Comparison of ENCODE assay signal across 8 cellular contexts in the genomic region with DNA sequence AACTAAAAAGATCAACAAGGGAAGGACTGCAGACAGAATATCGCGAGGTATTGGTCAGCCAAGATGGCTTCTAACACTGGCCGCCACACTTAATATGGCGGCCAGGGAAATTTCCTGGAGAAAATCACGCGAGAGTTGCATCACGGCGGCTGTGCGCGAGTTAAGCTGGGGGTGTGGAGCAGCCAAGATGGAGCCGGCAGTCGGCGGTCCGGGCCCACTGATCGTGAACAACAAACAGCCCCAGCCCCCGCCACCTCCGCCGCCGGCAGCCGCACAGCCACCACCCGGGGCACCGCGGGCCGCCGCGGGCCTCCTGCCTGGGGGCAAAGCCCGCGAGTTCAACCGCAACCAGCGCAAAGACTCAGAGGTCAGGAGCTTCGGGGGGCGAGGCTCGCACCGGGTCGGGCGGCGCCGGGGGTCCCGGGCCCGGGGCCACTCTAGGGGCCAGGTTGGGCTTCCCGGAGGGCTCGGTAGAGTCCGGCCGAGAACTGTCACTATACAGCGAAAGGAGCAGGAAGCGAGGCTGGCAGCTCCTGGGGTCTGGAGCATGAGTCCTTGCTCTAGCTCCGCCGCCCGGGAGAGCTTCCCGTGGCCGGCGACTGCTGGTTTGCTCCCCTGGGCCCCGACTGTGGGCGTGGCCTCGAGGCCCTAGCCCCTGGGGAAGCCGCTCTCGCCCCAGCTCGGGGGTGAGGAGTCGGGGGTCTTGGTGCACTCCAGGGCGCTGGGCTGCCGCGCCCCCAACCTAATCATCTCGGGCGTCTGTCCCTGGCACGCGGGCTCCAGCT. TPM values are rescaled to one million over a fixed set of nuclear protein-coding genes. Genes with fewer than 3 reads are reported as not detected.
DNase-seq lines count a peak whose midpoint lies in the region; ATAC-seq and TF ChIP-seq lines count a peak whose summit lies in the region.

A gene with protein sequence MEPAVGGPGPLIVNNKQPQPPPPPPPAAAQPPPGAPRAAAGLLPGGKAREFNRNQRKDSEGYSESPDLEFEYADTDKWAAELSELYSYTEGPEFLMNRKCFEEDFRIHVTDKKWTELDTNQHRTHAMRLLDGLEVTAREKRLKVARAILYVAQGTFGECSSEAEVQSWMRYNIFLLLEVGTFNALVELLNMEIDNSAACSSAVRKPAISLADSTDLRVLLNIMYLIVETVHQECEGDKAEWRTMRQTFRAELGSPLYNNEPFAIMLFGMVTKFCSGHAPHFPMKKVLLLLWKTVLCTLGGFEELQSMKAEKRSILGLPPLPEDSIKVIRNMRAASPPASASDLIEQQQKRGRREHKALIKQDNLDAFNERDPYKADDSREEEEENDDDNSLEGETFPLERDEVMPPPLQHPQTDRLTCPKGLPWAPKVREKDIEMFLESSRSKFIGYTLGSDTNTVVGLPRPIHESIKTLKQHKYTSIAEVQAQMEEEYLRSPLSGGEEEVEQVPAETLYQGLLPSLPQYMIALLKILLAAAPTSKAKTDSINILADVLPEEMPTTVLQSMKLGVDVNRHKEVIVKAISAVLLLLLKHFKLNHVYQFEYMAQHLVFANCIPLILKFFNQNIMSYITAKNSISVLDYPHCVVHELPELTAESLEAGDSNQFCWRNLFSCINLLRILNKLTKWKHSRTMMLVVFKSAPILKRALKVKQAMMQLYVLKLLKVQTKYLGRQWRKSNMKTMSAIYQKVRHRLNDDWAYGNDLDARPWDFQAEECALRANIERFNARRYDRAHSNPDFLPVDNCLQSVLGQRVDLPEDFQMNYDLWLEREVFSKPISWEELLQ (plus strand): TSS at position 174 of the 785 bp plus-strand sequence. CDS start 14 bp downstream, at position 188.

- H3K27me3 ChIP-seq in right atrium auricular region (no peaks in the 10 kb centered on the region), uterus (no peaks in the 10 kb centered on the region)

- intact Hi-C loops in uterus (cut with DNase I; ENCODE audit: low total_unique reads): no loop called here

- H3K27me3 Mint-ChIP-seq in T-helper 17 cell: no peaks in the 10 kb centered on the region

- TF ChIP-seq POLR2A in uterus (IDR thresholded peaks at IDR 0.05): peak in 1 of 2 donors; percentile 60

- peak within 1 kb of the TSS; percentile 86 for H3K27ac Mint-ChIP-seq in T-helper 17 cell

- H3K4me1 ChIP-seq in right atrium auricular region (peaks cover 0 to 22% of the 10 kb centered on the region in 2 donors), uterus (peaks cover 0 to 5% of the 10 kb centered on the region in 2 donors)

- H3K9me3 ChIP-seq in T-helper 17 cell (ENCODE audit: control insufficient read depth, low read length, poor library complexity, severe bottlenecking): no peaks in the 10 kb centered on the region
- no peaks in the 10 kb centered on the region for H3K9me3 ChIP-seq in right atrium auricular region
- H3K9me3 ChIP-seq in uterus: no peaks in the 10 kb centered on the region

- peak within 1 kb of the TSS; percentile 92 to 98 for H3K4me3 ChIP-seq in right atrium auricular region
- H3K4me3 ChIP-seq in uterus: peak within 1 kb of the TSS; percentile 82 to 92

- H3K27ac ChIP-seq in right atrium auricular region: peak within 1 kb of the TSS; percentile 92 to 94
- peak within 1 kb of the TSS; percentile 93 to 94 for H3K27ac ChIP-seq in uterus

- H3K36me3 ChIP-seq in right atrium auricular region: peaks cover 19% of the 10 kb centered on the region
- H3K36me3 ChIP-seq in uterus: no peaks in the 10 kb centered on the region

- peak within 1 kb of the TSS; percentile 95 for H3K4me3 Mint-ChIP-seq in T-helper 17 cell

- peaks cover 8% of the 10 kb centered on the region for H3K36me3 Mint-ChIP-seq in T-helper 17 cell (ENCODE audit: low read depth)

- ATAC-seq in HG02884 (IDR thresholded peaks at IDR 0.05; ENCODE audit: unreplicated experiment) (peak; percentile 93), T-helper 17 cell (peak; percentile 96)

- DNase-seq in GM13977 (ENCODE audit: low spot score) (peak; percentile 91), NCI-H1694 treated with DMSO at 0.1 percent for 48 hours (lab: John Stamatoyannopoulos, UW) (peak; percentile 96), T-helper 17 cell (peak; percentile 78 to 87 (median 86)), amygdala (lab: John Stamatoyannopoulos, UW) (peak; percentile 21 to 92 (median 78)), right atrium auricular region (ENCODE audit: low spot score) (peak; percentile 95), pulmonary artery endothelial cell (ENCODE audit: low read depth, low spot score) (peak; percentile 83), uterus (peak; percentile 94 to 95)

- in situ Hi-C loops in GM13977 (cut with MboI; ENCODE audit: low pct_unique_long_range_greater_than_20kb, low sequenced_read_pairs, unreplicated experiment): no loop called here

- H3K4me1 Mint-ChIP-seq in T-helper 17 cell: peaks cover 37% of the 10 kb centered on the region

- TF ChIP-seq CTCF in GM13977 (IDR thresholded peaks at IDR 0.05; ENCODE audit: extremely low read depth, insufficient read depth, missing control alignments) (no peak), right atrium auricular region (IDR thresholded peaks at IDR 0.05) (no peak), uterus (IDR thresholded peaks at IDR 0.05) (peak in 1 of 4 experiments; percentile 32)

RNA-seq across cellular contexts. Expression of the gene that starts here (rescaled TPM):
- total RNA-seq in T-helper 17 cell: 10 to 100 TPM; 70.1 to 86.8 TPM
- total RNA-seq in right atrium auricular region: 10 to 100 TPM; 14.6 to 19.1 TPM
- total RNA-seq in pulmonary artery endothelial cell: 42.6 and 49.3 TPM in 2 replicates
- total RNA-seq in uterus: 100 to 1,000 TPM in 1 of 4 donors, 10 to 100 TPM in 3; 17.1 to 102 (median 42.0) TPM

Comparison
In these comparisons a context has a peak if more than half of its experiments do, and no peak if none do; other contexts are left out.
1. Peak in every context shown above with its lines: DNase-seq, ATAC-seq, H3K4me3 ChIP-seq and H3K27ac ChIP-seq.